In the genomic region with DNA sequence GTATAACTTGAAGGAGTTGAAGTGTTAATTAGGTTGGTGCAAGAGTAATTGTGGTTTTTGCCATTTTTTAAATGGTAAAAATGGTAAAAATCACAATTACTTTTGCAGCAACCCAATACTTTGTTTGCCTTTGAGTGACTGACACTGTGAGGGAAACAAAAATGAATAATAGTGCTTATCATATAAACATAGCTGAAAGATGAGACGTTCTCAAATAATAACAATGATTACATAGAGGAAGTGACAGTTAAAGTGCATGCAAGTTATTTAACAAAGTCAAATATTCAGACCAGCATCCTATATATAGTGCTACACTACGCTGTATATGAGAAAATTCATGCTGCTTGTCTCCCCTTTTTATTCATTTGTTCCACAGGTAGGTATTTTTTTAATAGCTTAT, we compare ENCODE assay signal across 19 cellular contexts. TPM values are rescaled to one million over a fixed set of nuclear protein-coding genes. Genes with fewer than 3 reads are reported as not detected.
DNase-seq lines count a peak whose midpoint lies in the region; ATAC-seq and TF ChIP-seq lines count a peak whose summit lies in the region.
"Had no signal": no experiment of that assay in that cellular context is flagged by ENCODE, and none has a peak within 500 bp of the region (broad histone marks: within the 10 kb centered on the region; RNA-seq: fewer than 3 reads in every experiment).

No MANE protein-coding gene starts in this region.

- DNase-seq in DMS53 treated with DMSO at 0.1 percent for 48 hours (lab: John Stamatoyannopoulos, UW; ENCODE audit: unreplicated experiment) (peak; percentile 73), brain microvascular endothelial cell (no peak), lung microvascular endothelial cell (ENCODE audit: low read depth in 2 of 2) (peak; percentile 47 to 67), MG63 (no peak)
- no peak for DNase-seq in stimulated activated CD4-positive, alpha-beta T cell treated with anti-CD3 and anti-CD28 coated beads, Interleukin-12 subunit alpha, Interleukin-12 subunit beta, amount 100 ng/mL, for 4 hours
- DNase-seq: GM23248, H9, Karpas-422, NCI-H1694, NCI-H2081, NCI-H2171 treated with DMSO at 0.1 percent for 48 hours, NCI-H524 treated with DMSO at 0.1 percent for 48 hours, PC-9, SHP77 treated with DMSO at 0.1 percent for 48 hours had no signal

- POLR2A ChIA-PET in HEK293 (lab: Yijun Ruan, JAX): interaction anchor here (0.7 kb wide), 1 partner anchor 874 kb away, joined by 3 read pairs; no protein-coding TSS in a partner anchor

- in situ Hi-C loops in brain microvascular endothelial cell (cut with HindIII; ENCODE audit: low pct_ligation_motif_present, low sequenced_read_pairs): no loop called here

- no peak for ATAC-seq in GM21576 (IDR thresholded peaks at IDR 0.05; ENCODE audit: unreplicated experiment)

- H3K27me3 ChIP-seq in brain microvascular endothelial cell (replicated peaks) (no peaks in the 10 kb centered on the region), MG63 (no peaks in the 10 kb centered on the region)

- H3K4me1 ChIP-seq in HEK293 (ENCODE audit: control insufficient read depth, insufficient read depth, low read length): peaks cover 3% of the 10 kb centered on the region; the same call in 1 of the 2 replicates

- H3K36me3 ChIP-seq in HEK293 (ENCODE audit: control insufficient read depth in 2 of 2, insufficient read depth in 1 of 2, low read length in 2 of 2): no peaks in the 10 kb centered on the region
- no peaks in the 10 kb centered on the region for H3K36me3 ChIP-seq in brain microvascular endothelial cell (replicated peaks)
- no peaks in the 10 kb centered on the region for H3K36me3 ChIP-seq in MG63

- TF ChIP-seq CTCF in HEK293 (tag by site-specific recombination; IDR thresholded peaks at IDR 0.05) (no peak), brain microvascular endothelial cell (IDR thresholded peaks at IDR 0.05; ENCODE audit: low read depth, low read length, missing control alignments) (no peak)

- H3K4me3 ChIP-seq in HEK293 (ENCODE audit: low read depth, low read length) (no peak overlapping the region), brain microvascular endothelial cell (ENCODE audit: low read depth, low read length) (no peak overlapping the region), MG63 (no peak overlapping the region)
- H3K4me3 ChIP-seq: GM23248, PC-9, SK-N-MC had no signal

- CTCF ChIA-PET in HEK293 (lab: Yijun Ruan, JAX): interaction anchor here (0.6 to 1.4 kb wide), 4 partner anchors 13 to 506 kb away, joined by 3 read pairs; no protein-coding TSS in a partner anchor

- no peaks in the 10 kb centered on the region for H3K9me3 ChIP-seq in HEK293 (ENCODE audit: control insufficient read depth, insufficient read depth, low read depth, low read length)
- H3K9me3 ChIP-seq in MG63: no peaks in the 10 kb centered on the region

- H3K27ac ChIP-seq in HEK293 (ENCODE audit: extremely low read depth, low read depth, low read length) (no peak overlapping the region), brain microvascular endothelial cell (peak overlapping the region; percentile 27)
- H3K27ac ChIP-seq: C4-2B, GM23248, PC-9, RWPE1, SK-N-MC had no signal

TF ChIP-seq in HEK293, 187 proteins besides CTCF, POLR2A, EP300 and RAD21:
- peak; percentile 77 for TF ChIP-seq PRDM6 (tag by site-specific recombination; IDR thresholded peaks at IDR 0.05)
- no peak for TF ChIP-seq TCF7L2 (IDR thresholded peaks at IDR 0.05; ENCODE audit: borderline replicate concordance, low read depth, low read length)

RNA-seq across cellular contexts. Expression of gene HBP1, which starts 4.7 kb away (rescaled TPM):
- total RNA-seq in lung microvascular endothelial cell: 131 and 174 TPM in 2 replicates
- 24.0 and 26.8 TPM in 2 replicates for total RNA-seq in MG63 (2014; rRNA removed; shearing (Covaris generic); ENCODE audit: low replicate concordance)

Comparison
In these comparisons a context has a peak if more than half of its experiments do, and no peak if none do; other contexts are left out.
1. DNase-seq: peak in DMS53 treated with DMSO at 0.1 percent for 48 hours (single experiment) and lung microvascular endothelial cell (2 of 2); none in brain microvascular endothelial cell (single experiment), MG63 (single experiment) and stimulated activated CD4-positive, alpha-beta T cell treated with anti-CD3 and anti-CD28 coated beads, Interleukin-12 subunit alpha, Interleukin-12 subunit beta, amount 100 ng/mL, for 4 hours (single experiment).